ENCODE assay signal across 1 cellular context in genomic region chr6:11847515-11848244, GRCh38.
TF ChIP-seq lines count a peak whose summit lies in the region.

No MANE protein-coding gene starts in this region.

TF ChIP-seq in GM12878, 131 proteins besides CTCF, POLR2A, EP300 and RAD21 (continued from another document):
- no peak for TF ChIP-seq ATF3 (IDR thresholded peaks at IDR 0.05; ENCODE audit: borderline replicate concordance, extremely low read depth, low read depth, low read length)
- TF ChIP-seq TCF7 (IDR thresholded peaks at IDR 0.05; ENCODE audit: borderline replicate concordance) = no peak
- no peak for TF ChIP-seq ZBED1 (IDR thresholded peaks at IDR 0.05; ENCODE audit: borderline replicate concordance)
- no peak for TF ChIP-seq IRF5 (IDR thresholded peaks at IDR 0.05; ENCODE audit: borderline replicate concordance)
- no peak for TF ChIP-seq BCL11A (IDR thresholded peaks at IDR 0.05; ENCODE audit: low read depth, low read length)
- no peak for TF ChIP-seq SIX5 (IDR thresholded peaks at IDR 0.05; ENCODE audit: low read depth, low read length, severe bottlenecking)
- no peak for TF ChIP-seq SMAD5 (IDR thresholded peaks at IDR 0.05; ENCODE audit: low read depth)
- no peak for TF ChIP-seq PBX3 (IDR thresholded peaks at IDR 0.05; ENCODE audit: insufficient replicate concordance, low read depth, low read length)
- no peak for TF ChIP-seq ZNF622 (IDR thresholded peaks at IDR 0.05)
